1 cellular context compared by ENCODE assay signal in the genomic region with DNA sequence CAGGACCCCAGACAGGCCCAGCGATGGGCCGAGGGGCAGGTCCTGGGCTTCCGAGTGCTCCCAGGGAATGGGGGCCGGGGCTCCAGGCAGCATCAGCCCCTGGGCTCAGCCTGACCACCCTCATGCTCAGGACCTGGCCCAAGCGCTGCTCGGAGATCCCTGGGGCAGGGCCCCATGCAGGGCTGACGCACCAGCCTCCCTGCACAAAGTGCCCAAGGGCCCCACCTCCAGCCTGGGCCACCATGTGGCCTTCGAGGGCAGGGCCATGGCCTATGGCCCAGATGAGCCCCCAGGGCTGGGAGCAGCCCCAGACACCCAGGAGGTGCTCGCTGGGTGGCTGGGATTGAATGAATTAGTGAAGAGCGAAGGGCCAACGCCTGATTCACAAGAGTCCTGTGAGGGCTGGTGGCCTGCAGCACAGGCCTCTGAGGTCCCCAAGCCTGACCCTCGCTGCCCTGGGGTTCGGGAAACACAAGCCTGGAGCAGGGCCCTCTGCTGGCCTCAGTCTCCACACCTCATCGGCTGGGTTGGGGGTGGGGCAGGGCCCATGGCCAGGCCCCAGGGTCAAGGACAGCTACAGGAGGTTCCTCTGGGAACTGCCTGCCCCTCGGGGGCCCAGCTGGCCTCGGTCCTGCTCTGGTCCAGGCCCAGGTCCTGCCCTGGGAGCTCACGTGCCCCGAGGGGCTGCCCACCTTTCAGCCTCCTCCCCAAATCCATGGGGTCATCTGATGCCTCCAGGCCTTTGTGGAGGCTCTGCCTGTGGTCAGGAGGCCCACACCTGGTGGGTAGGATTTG.
A peak's percentile ranks its signal among the peaks of the same experiment; 100 is the strongest.
TF ChIP-seq lines count a peak whose summit lies in the region.

No MANE protein-coding gene starts in this region.

TF ChIP-seq in HepG2, 621 proteins besides CTCF, POLR2A, EP300 and RAD21 (continued from another document):
- TF ChIP-seq, protein P1, sequence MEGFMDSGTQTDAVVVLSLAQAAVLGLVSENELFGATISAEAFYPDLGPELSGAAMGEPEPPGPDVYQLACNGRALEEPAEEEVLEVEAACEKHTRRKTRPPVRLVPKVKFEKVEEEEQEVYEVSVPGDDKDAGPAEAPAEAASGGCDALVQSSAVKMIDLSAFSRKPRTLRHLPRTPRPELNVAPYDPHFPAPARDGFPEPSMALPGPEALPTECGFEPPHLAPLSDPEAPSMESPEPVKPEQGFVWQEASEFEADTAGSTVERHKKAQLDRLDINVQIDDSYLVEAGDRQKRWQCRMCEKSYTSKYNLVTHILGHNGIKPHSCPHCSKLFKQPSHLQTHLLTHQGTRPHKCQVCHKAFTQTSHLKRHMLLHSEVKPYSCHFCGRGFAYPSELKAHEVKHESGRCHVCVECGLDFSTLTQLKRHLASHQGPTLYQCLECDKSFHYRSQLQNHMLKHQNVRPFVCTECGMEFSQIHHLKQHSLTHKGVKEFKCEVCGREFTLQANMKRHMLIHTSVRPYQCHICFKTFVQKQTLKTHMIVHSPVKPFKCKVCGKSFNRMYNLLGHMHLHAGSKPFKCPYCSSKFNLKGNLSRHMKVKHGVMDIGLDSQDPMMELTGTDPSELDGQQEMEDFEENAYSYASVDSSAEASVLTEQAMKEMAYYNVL (CRISPR knock-in tag; IDR thresholded peaks at IDR 0.05; ENCODE audit: borderline replicate concordance): peak; percentile 89
- TF ChIP-seq RARG (CRISPR knock-in tag; IDR thresholded peaks at IDR 0.05; ENCODE audit: low read depth): no peak
- TF ChIP-seq, protein P2, sequence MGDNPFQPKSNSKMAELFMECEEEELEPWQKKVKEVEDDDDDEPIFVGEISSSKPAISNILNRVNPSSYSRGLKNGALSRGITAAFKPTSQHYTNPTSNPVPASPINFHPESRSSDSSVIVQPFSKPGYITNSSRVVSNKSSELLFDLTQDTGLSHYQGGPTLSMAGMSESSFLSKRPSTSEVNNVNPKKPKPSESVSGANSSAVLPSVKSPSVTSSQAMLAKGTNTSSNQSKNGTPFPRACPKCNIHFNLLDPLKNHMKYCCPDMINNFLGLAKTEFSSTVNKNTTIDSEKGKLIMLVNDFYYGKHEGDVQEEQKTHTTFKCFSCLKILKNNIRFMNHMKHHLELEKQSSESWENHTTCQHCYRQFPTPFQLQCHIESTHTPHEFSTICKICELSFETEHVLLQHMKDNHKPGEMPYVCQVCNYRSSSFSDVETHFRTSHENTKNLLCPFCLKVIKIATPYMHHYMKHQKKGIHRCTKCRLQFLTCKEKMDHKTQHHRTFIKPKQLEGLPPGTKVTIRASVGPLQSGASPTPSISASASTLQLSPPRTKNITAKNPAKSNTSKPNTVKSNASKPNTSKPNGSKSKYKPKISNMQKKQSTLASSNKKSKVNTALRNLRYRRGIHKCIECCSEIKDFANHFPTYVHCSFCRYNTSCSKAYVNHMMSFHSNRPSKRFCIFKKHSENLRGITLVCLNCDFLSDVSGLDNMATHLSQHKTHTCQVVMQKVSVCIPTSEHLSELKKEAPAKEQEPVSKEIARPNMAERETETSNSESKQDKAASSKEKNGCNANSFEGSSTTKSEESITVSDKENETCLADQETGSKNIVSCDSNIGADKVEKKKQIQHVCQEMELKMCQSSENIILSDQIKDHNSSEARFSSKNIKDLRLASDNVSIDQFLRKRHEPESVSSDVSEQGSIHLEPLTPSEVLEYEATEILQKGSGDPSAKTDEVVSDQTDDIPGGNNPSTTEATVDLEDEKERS (CRISPR knock-in tag; IDR thresholded peaks at IDR 0.05): peak; percentile 72; the same call in 1 of the 2 replicates
- TF ChIP-seq, protein P3, sequence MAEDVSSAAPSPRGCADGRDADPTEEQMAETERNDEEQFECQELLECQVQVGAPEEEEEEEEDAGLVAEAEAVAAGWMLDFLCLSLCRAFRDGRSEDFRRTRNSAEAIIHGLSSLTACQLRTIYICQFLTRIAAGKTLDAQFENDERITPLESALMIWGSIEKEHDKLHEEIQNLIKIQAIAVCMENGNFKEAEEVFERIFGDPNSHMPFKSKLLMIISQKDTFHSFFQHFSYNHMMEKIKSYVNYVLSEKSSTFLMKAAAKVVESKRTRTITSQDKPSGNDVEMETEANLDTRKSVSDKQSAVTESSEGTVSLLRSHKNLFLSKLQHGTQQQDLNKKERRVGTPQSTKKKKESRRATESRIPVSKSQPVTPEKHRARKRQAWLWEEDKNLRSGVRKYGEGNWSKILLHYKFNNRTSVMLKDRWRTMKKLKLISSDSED (CRISPR knock-in tag; IDR thresholded peaks at IDR 0.05): no peak
- no peak for TF ChIP-seq ZNF329 (CRISPR knock-in tag; IDR thresholded peaks at IDR 0.05; ENCODE audit: low read depth)
- TF ChIP-seq MAFF (IDR thresholded peaks at IDR 0.05; ENCODE audit: low read depth, low read length): no peak
- TF ChIP-seq ZNF678 (CRISPR knock-in tag; IDR thresholded peaks at IDR 0.05): no peak; the same call in 1 of the 2 replicates
